13 cellular contexts compared by ENCODE assay signal in the genomic region with DNA sequence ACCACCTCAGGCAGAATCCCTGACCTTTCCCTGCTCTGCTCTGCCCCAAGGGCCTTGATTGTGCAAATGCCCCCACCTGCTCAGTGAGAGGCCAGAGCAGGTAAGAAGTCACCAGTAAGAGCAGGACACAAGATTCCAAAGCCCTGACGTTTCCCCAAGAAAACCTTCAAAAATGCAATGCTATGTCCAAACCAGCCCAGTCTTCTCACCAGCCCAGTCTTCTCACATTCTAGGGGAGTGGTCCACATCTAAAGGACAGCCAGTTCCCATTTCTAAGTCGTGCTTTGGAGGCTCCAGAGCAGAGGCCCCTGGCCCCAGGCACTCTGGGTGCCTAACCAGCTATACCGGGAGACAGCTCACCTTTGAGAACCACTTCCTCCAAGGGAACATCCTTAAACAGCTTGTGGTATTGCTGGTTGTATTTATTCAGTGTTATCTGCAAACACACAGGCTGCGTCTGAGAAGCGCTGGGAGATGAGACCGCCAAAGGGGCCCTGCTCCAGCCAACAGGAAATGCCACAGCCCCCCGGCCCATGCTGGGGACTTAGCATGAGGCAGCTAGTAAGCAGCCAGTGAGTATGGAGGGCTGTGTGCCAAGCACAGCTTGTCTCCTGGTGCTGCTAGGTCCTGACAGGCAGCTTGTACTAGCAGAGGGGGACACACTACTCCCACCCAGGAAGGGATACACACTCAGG. TPM values are rescaled to one million over a fixed set of nuclear protein-coding genes. Genes with fewer than 3 reads are reported as not detected.
A peak's percentile ranks its signal among the peaks of the same experiment; 100 is the strongest.
DNase-seq lines count a peak whose midpoint lies in the region; ATAC-seq and TF ChIP-seq lines count a peak whose summit lies in the region.
"Had no signal": no experiment of that assay in that cellular context is flagged by ENCODE, and none has a peak within 500 bp of the region (broad histone marks: within the 10 kb centered on the region; RNA-seq: fewer than 3 reads in every experiment).

No MANE protein-coding gene starts in this region.

- H3K27ac Mint-ChIP-seq in CD4-positive, alpha-beta T cell: no peak overlapping the region
- H3K27ac Mint-ChIP-seq: HFFc6, progenitor cell of endocrine pancreas had no signal

- H2BK12ac ChIP-seq in neuronal stem cell (ENCODE audit: low read length): no peak overlapping the region

- H3K4me1 ChIP-seq in NT2/D1 (ENCODE audit: insufficient read depth, insufficient read length) (peaks cover 17% of the 10 kb centered on the region), neuronal stem cell (ENCODE audit: control insufficient read depth in 2 of 2, insufficient read depth in 1 of 2, low read depth in 1 of 2, low read length in 2 of 2) (peaks cover 2 to 9% of the 10 kb centered on the region in 2 donors)

- no peak overlapping the region for H2BK5ac ChIP-seq in neuronal stem cell (ENCODE audit: low read length)

- no peaks in the 10 kb centered on the region for H3K27me3 Mint-ChIP-seq in CD4-positive, alpha-beta T cell

- H3K14ac ChIP-seq in neuronal stem cell (ENCODE audit: low read length): no peak overlapping the region

- no peaks in the 10 kb centered on the region for H3K4me1 Mint-ChIP-seq in CD4-positive, alpha-beta T cell (ENCODE audit: low read depth)

- H3K4me2 ChIP-seq in neuronal stem cell (ENCODE audit: insufficient read depth, low read length, poor library complexity, severe bottlenecking): no peak overlapping the region

- intact Hi-C loops in CD4-positive, alpha-beta T cell (cut with DNase I, micrococcal nuclease): no loop called here

- no peak overlapping the region for H3K4me3 Mint-ChIP-seq in CD4-positive, alpha-beta T cell
- H3K4me3 Mint-ChIP-seq: HFFc6 had no signal

- no peaks in the 10 kb centered on the region for H3K9me3 Mint-ChIP-seq in CD4-positive, alpha-beta T cell
- H3K9me3 Mint-ChIP-seq: HFFc6 had no signal

- no peak overlapping the region for H3K4me3 ChIP-seq in NT2/D1 (ENCODE audit: insufficient read length, low read depth)
- no peak overlapping the region for H3K4me3 ChIP-seq in cardiac fibroblast (replicated peaks in 1 of 2; ENCODE audit: low read depth in 2 of 2, low read length in 2 of 2)
- no peak overlapping the region for H3K4me3 ChIP-seq in neuronal stem cell (ENCODE audit: low read length in 2 of 2)

- no peaks in the 10 kb centered on the region for H3K79me1 ChIP-seq in neuronal stem cell (ENCODE audit: low read depth, low read length)

- no peak overlapping the region for H3K27ac ChIP-seq in neuronal stem cell (replicated peaks; ENCODE audit: low read length)
- no peak overlapping the region for H3K27ac ChIP-seq in CD4-positive, alpha-beta T cell (ENCODE audit: low read depth, low read length)
- H3K27ac ChIP-seq: 22Rv1 had no signal

- H3K9me3 ChIP-seq in NT2/D1 (ENCODE audit: insufficient read depth, low read length): no peaks in the 10 kb centered on the region
- no peaks in the 10 kb centered on the region for H3K9me3 ChIP-seq in neuronal stem cell (replicated peaks in 1 of 2; ENCODE audit: control insufficient read depth in 2 of 2, insufficient read depth in 1 of 2, low read depth in 1 of 2, low read length in 2 of 2)
- H3K9me3 ChIP-seq in CD4-positive, alpha-beta T cell (ENCODE audit: control insufficient read depth, low read length): no peaks in the 10 kb centered on the region

- no peak overlapping the region for H2BK120ac ChIP-seq in neuronal stem cell (ENCODE audit: low read depth, low read length)

- H2AFZ ChIP-seq in neuronal stem cell (ENCODE audit: low read length): peak overlapping the region; percentile 75

- WGBS in neuronal stem cell (ENCODE audit: extremely low coverage in 2 of 2, insufficient read length in 2 of 2, insufficient replicate concordance in 1 of 2), 2 donors: no CpG with 5 or more reads among the region's 7 CpGs

- no peaks in the 10 kb centered on the region for H3K36me3 Mint-ChIP-seq in CD4-positive, alpha-beta T cell (ENCODE audit: low read depth)

- CTCF ChIA-PET in CD4-positive, alpha-beta T cell (lab: Charles Lee): no interaction called here

- H2AK5ac ChIP-seq in neuronal stem cell (ENCODE audit: low read depth, low read length): no peak overlapping the region

- POLR2A ChIA-PET in CD4-positive, alpha-beta T cell (lab: Charles Lee): no interaction called here

- H3K18ac ChIP-seq in neuronal stem cell (ENCODE audit: low read length): no peak overlapping the region

- H3K23ac ChIP-seq in neuronal stem cell (ENCODE audit: low read depth, low read length, poor library complexity): no peak overlapping the region

- no peak overlapping the region for H4K8ac ChIP-seq in neuronal stem cell (ENCODE audit: low read depth, low read length)

- no peak overlapping the region for H4K91ac ChIP-seq in neuronal stem cell (ENCODE audit: low read depth, low read length, poor library complexity)

- no peak overlapping the region for H2BK15ac ChIP-seq in neuronal stem cell (ENCODE audit: low read length)

- no peak for ATAC-seq in GM21390 (IDR thresholded peaks at IDR 0.05; ENCODE audit: unreplicated experiment)
- ATAC-seq in CD4-positive, alpha-beta T cell (ENCODE audit: poor library complexity): no peak

- DNase-seq in DMS53 (lab: John Stamatoyannopoulos, UW) (peak; percentile 11), DMS53 treated with DMSO at 0.1 percent for 48 hours (lab: John Stamatoyannopoulos, UW; ENCODE audit: unreplicated experiment) (no peak), NT2/D1 (ENCODE audit: low read depth, low spot score) (no peak), cardiac fibroblast (ENCODE audit: low read depth in 2 of 2) (peak; percentile 8 to 62), neuronal stem cell (ENCODE audit: low spot score) (no peak), cerebellar nuclear complex (lab: John Stamatoyannopoulos, UW) (no peak)
- DNase-seq in CD4-positive, alpha-beta T cell: no peak
- DNase-seq: activated naive CD4-positive, alpha-beta T cell treated with Interleukin-2 at 50 U/mL for 16 hours; GF-D8; HFFc6 had no signal

- peak overlapping the region; percentile 11 for H3K9ac ChIP-seq in NT2/D1 (ENCODE audit: insufficient read length, low read depth)
- H3K9ac ChIP-seq in neuronal stem cell (ENCODE audit: low read depth, low read length, poor library complexity): no peak overlapping the region

- H3K36me3 ChIP-seq in NT2/D1 (ENCODE audit: insufficient read depth, insufficient read length, low read length) (no peaks in the 10 kb centered on the region), neuronal stem cell (replicated peaks in 1 of 2; ENCODE audit: control insufficient read depth in 2 of 2, insufficient read depth in 2 of 2, low read length in 2 of 2) (no peaks in the 10 kb centered on the region)

- H3K27me3 ChIP-seq in NT2/D1 (ENCODE audit: insufficient read depth, insufficient read length) (no peaks in the 10 kb centered on the region), neuronal stem cell (ENCODE audit: control insufficient read depth in 3 of 3, insufficient read depth in 3 of 3, low read depth in 1 of 3, low read length in 3 of 3) (peaks cover 0 to 11% (median 0%) of the 10 kb centered on the region in 3 experiments)
- H3K27me3 ChIP-seq in CD4-positive, alpha-beta T cell (ENCODE audit: control insufficient read depth, insufficient read depth, low read length): no peaks in the 10 kb centered on the region

- no peak overlapping the region for H3K4ac ChIP-seq in neuronal stem cell (ENCODE audit: low read length)

- no peak for TF ChIP-seq CTCF in cardiac fibroblast (IDR thresholded peaks at IDR 0.05; ENCODE audit: low read depth, low read length)
- no peak for TF ChIP-seq CTCF in CD4-positive, alpha-beta T cell (IDR thresholded peaks at IDR 0.05)

RNA-seq across cellular contexts. Expression of a gene that starts 29.3 kb away (rescaled TPM):
- 0.38 TPM for polyA plus RNA-seq in neuronal stem cell (2013, experiment 1 of 2)
- 0.30 TPM for polyA plus RNA-seq in neuronal stem cell (2013, experiment 2 of 2)
- total RNA-seq in CD4-positive, alpha-beta T cell: not detected

RNA-seq across cellular contexts. Expression of a gene that starts 50.1 kb away (rescaled TPM):
- polyA plus RNA-seq in neuronal stem cell (2013, experiment 1 of 2): 5.2 TPM
- polyA plus RNA-seq in neuronal stem cell (2013, experiment 2 of 2): 5.2 TPM
- total RNA-seq in CD4-positive, alpha-beta T cell: under 1 TPM in 1 of 2 experiments, not detected in 1; 0.14 TPM

RNA-seq across cellular contexts. Expression of a gene that starts 50.3 kb away (rescaled TPM):
- 6.2 TPM for polyA plus RNA-seq in neuronal stem cell (2013, experiment 1 of 2)
- 6.3 TPM for polyA plus RNA-seq in neuronal stem cell (2013, experiment 2 of 2)
- total RNA-seq in CD4-positive, alpha-beta T cell: 10 to 100 TPM; 23.4 to 29.1 TPM

Comparison
In these comparisons a context has a peak if more than half of its experiments do, and no peak if none do; other contexts are left out.
1. DNase-seq: peak in DMS53 (single experiment) and cardiac fibroblast (2 of 2); none in DMS53 treated with DMSO at 0.1 percent for 48 hours (single experiment), NT2/D1 (single experiment), neuronal stem cell (single experiment), cerebellar nuclear complex (0 of 2) and CD4-positive, alpha-beta T cell (0 of 10).